In genomic region chr2:27211241-27211942, GRCh38 we compare ENCODE assay signal across 1 cellular context.
TF ChIP-seq lines count a peak whose summit lies in the region.

No MANE protein-coding gene starts in this region.

TF ChIP-seq in HepG2, 621 proteins besides CTCF, POLR2A, EP300 and RAD21 (continued from another document and continues in another):
- TF ChIP-seq CBX1 (IDR thresholded peaks at IDR 0.05; ENCODE audit: low read depth) = no peak
- TF ChIP-seq ZSCAN9 (CRISPR knock-in tag; IDR thresholded peaks at IDR 0.05; ENCODE audit: borderline replicate concordance) = no peak
- TF ChIP-seq MXI1 (IDR thresholded peaks at IDR 0.05; ENCODE audit: borderline replicate concordance, low read depth, low read length) = peak; percentile 88; the same call in 1 of the 3 replicates
- TF ChIP-seq ZBTB39 (CRISPR knock-in tag; IDR thresholded peaks at IDR 0.05) = no peak
- TF ChIP-seq PCBP2 (optimal IDR thresholded peaks at IDR 0.05; ENCODE audit: low read depth, low read length, poor library complexity, severe bottlenecking) = no peak
- TF ChIP-seq ZNF704 (CRISPR knock-in tag; IDR thresholded peaks at IDR 0.05; ENCODE audit: borderline replicate concordance) = no peak
- no peak for TF ChIP-seq SMC3 (IDR thresholded peaks at IDR 0.05; ENCODE audit: low read length)
- TF ChIP-seq IRF9 (CRISPR knock-in tag; IDR thresholded peaks at IDR 0.05; ENCODE audit: borderline replicate concordance) = 0 out of 2 replicates have a peak, but pooled peaks have one; percentile 11
- TF ChIP-seq ZNF557 (CRISPR knock-in tag; IDR thresholded peaks at IDR 0.05) = no peak
- TF ChIP-seq SYNCRIP (IDR thresholded peaks at IDR 0.05; ENCODE audit: insufficient read depth, low read depth, low read length) = no peak
- TF ChIP-seq ZC3H13 (CRISPR knock-in tag; IDR thresholded peaks at IDR 0.05) = no peak
- no peak for TF ChIP-seq ZNF512 (CRISPR knock-in tag; IDR thresholded peaks at IDR 0.05)
- no peak; the same call in 1 of the 2 replicates for TF ChIP-seq ATF2 (CRISPR knock-in tag; IDR thresholded peaks at IDR 0.05)
- TF ChIP-seq ZNF576 (CRISPR knock-in tag; IDR thresholded peaks at IDR 0.05) = no peak
- TF ChIP-seq ZSCAN21 (CRISPR knock-in tag; IDR thresholded peaks at IDR 0.05; ENCODE audit: borderline replicate concordance) = no peak
- no peak for TF ChIP-seq KDM4B (CRISPR knock-in tag; IDR thresholded peaks at IDR 0.05)
- TF ChIP-seq ZNF512B (CRISPR knock-in tag; IDR thresholded peaks at IDR 0.05; ENCODE audit: borderline replicate concordance) = no peak
- TF ChIP-seq ZNF17 (CRISPR knock-in tag; IDR thresholded peaks at IDR 0.05) = 0 out of 2 replicates have a peak, but pooled peaks have one; percentile 38
- TF ChIP-seq BRF2 (CRISPR knock-in tag; IDR thresholded peaks at IDR 0.05) = no peak
- TF ChIP-seq SSRP1 (CRISPR knock-in tag; IDR thresholded peaks at IDR 0.05) = no peak
- 0 out of 2 replicates have a peak, but pooled peaks have one; percentile 9 for TF ChIP-seq ZMYM3 (CRISPR knock-in tag; IDR thresholded peaks at IDR 0.05)
- no peak; the same call in 1 of the 2 replicates for TF ChIP-seq NR2F2 (IDR thresholded peaks at IDR 0.05; ENCODE audit: borderline replicate concordance, low read depth)
- 0 out of 2 replicates have a peak, but pooled peaks have one; percentile 30 for TF ChIP-seq ZNF263 (CRISPR knock-in tag; IDR thresholded peaks at IDR 0.05)
- TF ChIP-seq MBD4 (IDR thresholded peaks at IDR 0.05; ENCODE audit: borderline replicate concordance, low read length) = no peak
- TF ChIP-seq ZSCAN31 (CRISPR knock-in tag; IDR thresholded peaks at IDR 0.05; ENCODE audit: low read depth) = no peak
- TF ChIP-seq PHF21A (CRISPR knock-in tag; IDR thresholded peaks at IDR 0.05) = no peak
- no peak for TF ChIP-seq HNF1A (IDR thresholded peaks at IDR 0.05; ENCODE audit: low read depth)
- 0 out of 2 replicates have a peak, but pooled peaks have one; percentile 1 for TF ChIP-seq HNF1A (CRISPR knock-in tag; IDR thresholded peaks at IDR 0.05; ENCODE audit: borderline replicate concordance)
- TF ChIP-seq PRPF4 (IDR thresholded peaks at IDR 0.05; ENCODE audit: low read depth, low read length, poor library complexity, severe bottlenecking) = no peak
- 0 out of 2 replicates have a peak, but pooled peaks have one; percentile 1 for TF ChIP-seq ZNF772 (CRISPR knock-in tag; IDR thresholded peaks at IDR 0.05)
- no peak for TF ChIP-seq MED13 (CRISPR knock-in tag; IDR thresholded peaks at IDR 0.05)
- TF ChIP-seq ZBTB37 (CRISPR knock-in tag; IDR thresholded peaks at IDR 0.05) = no peak
- TF ChIP-seq SRSF4 (IDR thresholded peaks at IDR 0.05; ENCODE audit: low read depth, low read length, poor library complexity, severe bottlenecking) = no peak
- peak; percentile 60; the same call in 1 of the 2 replicates for TF ChIP-seq ZBTB38 (CRISPR knock-in tag; IDR thresholded peaks at IDR 0.05)
- no peak for TF ChIP-seq HNRNPL (IDR thresholded peaks at IDR 0.05; ENCODE audit: low read depth, low read length)
- TF ChIP-seq HOXD1 (CRISPR knock-in tag; IDR thresholded peaks at IDR 0.05) = no peak
- no peak for TF ChIP-seq CHCHD3 (CRISPR knock-in tag; IDR thresholded peaks at IDR 0.05)
- TF ChIP-seq ZSCAN5A (CRISPR knock-in tag; IDR thresholded peaks at IDR 0.05; ENCODE audit: borderline replicate concordance) = no peak
- TF ChIP-seq NONO (IDR thresholded peaks at IDR 0.05) = no peak
- TF ChIP-seq NONO (CRISPR knock-in tag; conservative IDR thresholded peaks at IDR 0.05) = no peak
- TF ChIP-seq TFDP2 (CRISPR knock-in tag; IDR thresholded peaks at IDR 0.05) = no peak
